ENCODE assay signal across 8 cellular contexts in genomic region chr2:189783451-189783926, GRCh38. TPM values are rescaled to one million over a fixed set of nuclear protein-coding genes. Genes with fewer than 3 reads are reported as not detected.
DNase-seq lines count a peak whose midpoint lies in the region; ATAC-seq and TF ChIP-seq lines count a peak whose summit lies in the region.

No MANE protein-coding gene starts in this region.

- H3K9me3 Mint-ChIP-seq in activated naive CD4-positive, alpha-beta T cell treated with anti-CD3 and anti-CD28 coated beads, Interleukin-2, amount 50 U/mL, for 72 hours: no peaks in the 10 kb centered on the region

- H3K36me3 ChIP-seq in HAP-1 (replicated peaks) (peaks cover 37% of the 10 kb centered on the region), Loucy (ENCODE audit: insufficient read depth, low read length) (peaks cover 16% of the 10 kb centered on the region)

- H3K79me2 ChIP-seq in Loucy (ENCODE audit: insufficient read depth, low read length): peaks cover 90% of the 10 kb centered on the region

- H3K36me3 Mint-ChIP-seq in activated naive CD4-positive, alpha-beta T cell treated with anti-CD3 and anti-CD28 coated beads, Interleukin-2, amount 50 U/mL, for 72 hours: peaks cover 51 to 61% of the 10 kb centered on the region in 2 donors

- in situ Hi-C loops in HAP-1 (cut with MboI; ENCODE audit: low sequenced_read_pairs): no loop called here

- peak overlapping the region; percentile 97 for H3K4me2 ChIP-seq in Loucy (ENCODE audit: low read depth, low read length, poor library complexity, severe bottlenecking)

- no peaks in the 10 kb centered on the region for H3K27me3 ChIP-seq in HAP-1 (ENCODE audit: low read depth)
- no peaks in the 10 kb centered on the region for H3K27me3 ChIP-seq in Loucy (ENCODE audit: insufficient read depth, low read length, poor library complexity, severe bottlenecking)
- H3K27me3 ChIP-seq in right cardiac atrium (ENCODE audit: control insufficient read depth, insufficient read depth): no peaks in the 10 kb centered on the region

- peaks cover 3% of the 10 kb centered on the region; the same call in 1 of the 2 replicates for H3F3A ChIP-seq in Loucy (ENCODE audit: low read depth)

- peak overlapping the region; percentile 84 for H3K4me3 ChIP-seq in HAP-1
- H3K4me3 ChIP-seq in Loucy (ENCODE audit: low read length, poor library complexity, severe bottlenecking): peak overlapping the region; percentile 98
- peak overlapping the region; percentile 80 for H3K4me3 ChIP-seq in right cardiac atrium (ENCODE audit: low read length)

- peak overlapping the region; percentile 76 for H3K9ac ChIP-seq in Loucy (ENCODE audit: low read depth, low read length, poor library complexity, severe bottlenecking)

- H3K27ac ChIP-seq in right cardiac atrium (ENCODE audit: low read length): peak overlapping the region; percentile 95

- H2AFZ ChIP-seq in Loucy (ENCODE audit: low read length): peak overlapping the region; percentile 97

- no peak for TF ChIP-seq CTCF in Loucy (conservative IDR thresholded peaks at IDR 0.05; ENCODE audit: low read length)

- H3K9me2 ChIP-seq in Loucy (replicated peaks; ENCODE audit: low read depth, low read length): no peaks in the 10 kb centered on the region

- peak; percentile 57 for DNase-seq in NCI-H345 treated with DMSO at 0.1 percent for 48 hours (lab: John Stamatoyannopoulos, UW; ENCODE audit: unreplicated experiment)
- no peak for DNase-seq in NCI-H345 (lab: John Stamatoyannopoulos, UW)
- peak in 1 of 2 experiments; percentile 52 for DNase-seq in HAP-1 (ENCODE audit: low spot score in 2 of 2)
- DNase-seq in activated naive CD4-positive, alpha-beta T cell treated with anti-CD3 and anti-CD28 coated beads, Interleukin-2, amount 50 U/mL, for 72 hours (ENCODE audit: low spot score in 2 of 2): no peak
- DNase-seq in right cardiac atrium: no peak
- peak; percentile 41 for DNase-seq in renal cortical epithelial cell (ENCODE audit: low read depth)
- DNase-seq in DMS153 (lab: John Stamatoyannopoulos, UW): no peak

- peak overlapping the region; percentile 90 to 96 for H3K27ac Mint-ChIP-seq in activated naive CD4-positive, alpha-beta T cell treated with anti-CD3 and anti-CD28 coated beads, Interleukin-2, amount 50 U/mL, for 72 hours

- ATAC-seq in activated naive CD4-positive, alpha-beta T cell treated with anti-CD3 and anti-CD28 coated beads, Interleukin-2, amount 50 U/mL, for 72 hours: peak in 1 of 2 donors; percentile 10
- ATAC-seq in right cardiac atrium: peak; percentile 14 to 35

- peaks cover 37% of the 10 kb centered on the region for H4K20me1 ChIP-seq in Loucy (ENCODE audit: insufficient read depth, low read length, poor library complexity, severe bottlenecking)

- H3K9me3 ChIP-seq in HAP-1 (no peaks in the 10 kb centered on the region), Loucy (ENCODE audit: insufficient read depth, low read depth, low read length) (no peaks in the 10 kb centered on the region), right cardiac atrium (ENCODE audit: control insufficient read depth, low read length) (no peaks in the 10 kb centered on the region)

- intact Hi-C loops in right cardiac atrium (cut with DNase I): no loop called here

- under 1% methylated on average over 17 of the region's 17 CpGs for WGBS in right cardiac atrium

- H3K4me1 ChIP-seq in HAP-1 (peaks cover 9% of the 10 kb centered on the region), Loucy (ENCODE audit: insufficient read depth, low read length, poor library complexity, severe bottlenecking) (peaks cover 53% of the 10 kb centered on the region), right cardiac atrium (ENCODE audit: control insufficient read depth, insufficient read depth, low read length) (peaks cover 3% of the 10 kb centered on the region)

RNA-seq across cellular contexts. Expression of gene ORMDL1, which starts 0.7 kb away (rescaled TPM):
- 10 to 100 TPM; 58.9 to 59.5 TPM for total RNA-seq in activated naive CD4-positive, alpha-beta T cell treated with anti-CD3 and anti-CD28 coated beads, Interleukin-2, amount 50 U/mL, for 72 hours
- total RNA-seq in right cardiac atrium (10 to 100 TPM; 30.3 to 44.6 (median 35.2) TPM), renal cortical epithelial cell (50.7 and 70.4 TPM in 2 replicates)
- 43.3 TPM for polyA plus RNA-seq in right cardiac atrium

RNA-seq across cellular contexts. Expression of gene PMS1, which starts 0.8 kb away (rescaled TPM):
- total RNA-seq in activated naive CD4-positive, alpha-beta T cell treated with anti-CD3 and anti-CD28 coated beads, Interleukin-2, amount 50 U/mL, for 72 hours: 10 to 100 TPM; 35.2 to 38.3 TPM
- total RNA-seq in right cardiac atrium: 10 to 100 TPM; 15.3 to 20.8 (median 17.7) TPM
- polyA plus RNA-seq in right cardiac atrium: 7.3 TPM
- 23.6 and 28.4 TPM in 2 replicates for total RNA-seq in renal cortical epithelial cell

RNA-seq across cellular contexts. Expression of gene OSGEPL1, which starts 20.9 kb away (rescaled TPM):
- 10 to 100 TPM in 1 of 2 donors, 1 to 10 TPM in 1; 8.9 to 11.8 TPM for total RNA-seq in activated naive CD4-positive, alpha-beta T cell treated with anti-CD3 and anti-CD28 coated beads, Interleukin-2, amount 50 U/mL, for 72 hours
- 10 to 100 TPM in 1 of 4 donors, 1 to 10 TPM in 3; 4.3 to 10.5 (median 9.3) TPM for total RNA-seq in right cardiac atrium
- 8.2 TPM for polyA plus RNA-seq in right cardiac atrium
- total RNA-seq in renal cortical epithelial cell: 7.3 and 8.0 TPM in 2 replicates

Comparison
In these comparisons a context has a peak if more than half of its experiments do, and no peak if none do; other contexts are left out.
1. DNase-seq: peak in NCI-H345 treated with DMSO at 0.1 percent for 48 hours (single experiment) and renal cortical epithelial cell (single experiment); none in NCI-H345 (single experiment), activated naive CD4-positive, alpha-beta T cell treated with anti-CD3 and anti-CD28 coated beads, Interleukin-2, amount 50 U/mL, for 72 hours (0 of 2), right cardiac atrium (0 of 3) and DMS153 (single experiment).
2. Peak in every context shown above with its lines, with median percentiles within 50 percentile points of each other: H3K4me3 ChIP-seq.